8 cellular contexts compared by ENCODE assay signal in genomic region chr22:20021196-20022181, GRCh38. TPM values are rescaled to one million over a fixed set of nuclear protein-coding genes. Genes with fewer than 3 reads are reported as not detected.
DNase-seq lines count a peak whose midpoint lies in the region; ATAC-seq and TF ChIP-seq lines count a peak whose summit lies in the region.

No MANE protein-coding gene starts in this region.

- in situ Hi-C loops in ACHN (cut with HindIII; ENCODE audit: low pct_ligation_motif_present, low pct_unique_long_range_greater_than_20kb, low sequenced_read_pairs), result no loop called here

- WGBS in thyroid gland, 2 donors, result 2 to 9% methylated on average over 9 to 13 of the region's 36 CpGs

- peak overlapping the region; percentile 85 for H3K4me3 ChIP-seq in SU-DHL-6 (ENCODE audit: insufficient read depth, low read length, poor library complexity, severe bottlenecking)
- peak overlapping the region; percentile 72 to 99 (median 98) for H3K4me3 ChIP-seq in thyroid gland (replicated peaks in 1 of 3)

- H3K36me3 ChIP-seq in SU-DHL-6 (ENCODE audit: low read length) (no peaks in the 10 kb centered on the region), thyroid gland (no peaks in the 10 kb centered on the region)

- peak overlapping the region; percentile 74 for H3K4me2 ChIP-seq in SU-DHL-6 (ENCODE audit: low read depth, low read length, poor library complexity, severe bottlenecking)

- peaks cover 9% of the 10 kb centered on the region; the same call in 1 of the 2 replicates for H3K79me2 ChIP-seq in SU-DHL-6 (ENCODE audit: insufficient read depth, low read length)

- H3K27me3 ChIP-seq in SU-DHL-6 (ENCODE audit: low read length) (no peaks in the 10 kb centered on the region), thyroid gland (no peaks in the 10 kb centered on the region)

- intact Hi-C loops in thyroid gland (cut with DNase I), result loop anchor here (10.0 kb wide), 1 partner anchor 93 kb away; the partner anchor contains the start of genes RANBP1 and TRMT2A

- H3K27me3 Mint-ChIP-seq in endothelial cell (ENCODE audit: unreplicated experiment) (peaks cover 15% of the 10 kb centered on the region), mesothelial cell of epicardium (ENCODE audit: low read depth) (peaks cover 39% of the 10 kb centered on the region)

- no peaks in the 10 kb centered on the region for H4K20me1 ChIP-seq in SU-DHL-6 (ENCODE audit: low read depth, low read length)

- H3K4me1 Mint-ChIP-seq in endothelial cell (ENCODE audit: unreplicated experiment) (peaks cover 10% of the 10 kb centered on the region), mesothelial cell of epicardium (peaks cover 9% of the 10 kb centered on the region)

- TF ChIP-seq CTCF in SU-DHL-6 (IDR thresholded peaks at IDR 0.05; ENCODE audit: insufficient read depth, low read length, poor library complexity, severe bottlenecking), result no peak
- no peak for TF ChIP-seq CTCF in endothelial cell (IDR thresholded peaks at IDR 0.05; ENCODE audit: unreplicated experiment)
- no peak for TF ChIP-seq CTCF in mesothelial cell of epicardium (IDR thresholded peaks at IDR 0.05; ENCODE audit: unreplicated experiment)
- TF ChIP-seq CTCF in thyroid gland (IDR thresholded peaks at IDR 0.05), result no peak

- H3K27ac ChIP-seq in SU-DHL-6 (ENCODE audit: low read depth, low read length), result no peak overlapping the region
- peak overlapping the region; percentile 94 to 96 (median 96) for H3K27ac ChIP-seq in thyroid gland

- H3K36me3 Mint-ChIP-seq in endothelial cell (ENCODE audit: low read depth, unreplicated experiment) (peaks cover 3% of the 10 kb centered on the region), mesothelial cell of epicardium (peaks cover 3% of the 10 kb centered on the region)

- TF ChIP-seq POLR2A in thyroid gland (IDR thresholded peaks at IDR 0.05), result peak in 1 of 2 donors; percentile 79

- no peaks in the 10 kb centered on the region for H3K9me2 ChIP-seq in SU-DHL-6 (replicated peaks; ENCODE audit: insufficient read depth, low read length)

- H3F3A ChIP-seq in SU-DHL-6 (ENCODE audit: insufficient read depth), result no peaks in the 10 kb centered on the region

- H3K9me3 Mint-ChIP-seq in endothelial cell (ENCODE audit: unreplicated experiment) (no peaks in the 10 kb centered on the region), mesothelial cell of epicardium (no peaks in the 10 kb centered on the region)

- ATAC-seq in GM21447 (IDR thresholded peaks at IDR 0.05; ENCODE audit: unreplicated experiment), result peak; percentile 11
- ATAC-seq in GM21526 (IDR thresholded peaks at IDR 0.05; ENCODE audit: low FRiP score, unreplicated experiment), result no peak

- H3K9ac ChIP-seq in SU-DHL-6 (ENCODE audit: low read length), result peak overlapping the region; percentile 85

- H3K9me3 ChIP-seq in SU-DHL-6 (ENCODE audit: insufficient read depth, low read length) (no peaks in the 10 kb centered on the region), thyroid gland (no peaks in the 10 kb centered on the region)

- peak overlapping the region; percentile 64 for H2AFZ ChIP-seq in SU-DHL-6 (ENCODE audit: low read depth, low read length, severe bottlenecking)

- DNase-seq in ACHN (peak; percentile 8), endothelial cell (ENCODE audit: low spot score) (no peak), mesothelial cell of epicardium (ENCODE audit: low spot score in 2 of 2, unreplicated experiment in 2 of 2) (peak in 1 of 2 experiments; percentile 45), thyroid gland (peak; percentile 95 to 96), cortex of kidney (lab: John Stamatoyannopoulos, UW) (no peak)

- peak overlapping the region; percentile 93 for H3K4me3 Mint-ChIP-seq in endothelial cell (ENCODE audit: unreplicated experiment)
- peak overlapping the region; percentile 82 for H3K4me3 Mint-ChIP-seq in mesothelial cell of epicardium

- no peak overlapping the region for H3K27ac Mint-ChIP-seq in endothelial cell (ENCODE audit: unreplicated experiment)
- no peak overlapping the region for H3K27ac Mint-ChIP-seq in mesothelial cell of epicardium

- peaks cover 18 to 31% of the 10 kb centered on the region in 2 donors for H3K4me1 ChIP-seq in thyroid gland

RNA-seq across cellular contexts. Expression of gene TANGO2, which starts 0.6 kb away (rescaled TPM):
- 15.3 TPM for total RNA-seq in endothelial cell (ENCODE audit: unreplicated experiment)
- total RNA-seq in mesothelial cell of epicardium, result 13.4 to 17.5 TPM (median 15.6 TPM) in 3 replicates
- total RNA-seq in thyroid gland, result 10 to 100 TPM; 50.3 to 82.7 (median 65.2) TPM

RNA-seq across cellular contexts. Expression of gene ARVCF, which starts 4.9 kb away (rescaled TPM):
- total RNA-seq in endothelial cell (ENCODE audit: unreplicated experiment) (67.3 TPM), mesothelial cell of epicardium (38.4 to 43.8 TPM (median 41.2 TPM) in 3 replicates), thyroid gland (100 to 1,000 TPM in 3 of 4 donors, 10 to 100 TPM in 1; 34.5 to 123 (median 111) TPM)

RNA-seq across cellular contexts. Expression of gene DGCR8, which starts 58.6 kb away (rescaled TPM):
- total RNA-seq in endothelial cell (ENCODE audit: unreplicated experiment) (46.6 TPM), mesothelial cell of epicardium (69.4 to 72.3 TPM (median 71.5 TPM) in 3 replicates), thyroid gland (10 to 100 TPM; 28.9 to 48.8 (median 31.5) TPM)

Comparison
In these comparisons a context has a peak if more than half of its experiments do, and no peak if none do; other contexts are left out.
1. DNase-seq: peak in ACHN (single experiment) and thyroid gland (2 of 2); none in endothelial cell (single experiment) and cortex of kidney (single experiment).